8 cellular contexts compared by ENCODE assay signal in the genomic region with DNA sequence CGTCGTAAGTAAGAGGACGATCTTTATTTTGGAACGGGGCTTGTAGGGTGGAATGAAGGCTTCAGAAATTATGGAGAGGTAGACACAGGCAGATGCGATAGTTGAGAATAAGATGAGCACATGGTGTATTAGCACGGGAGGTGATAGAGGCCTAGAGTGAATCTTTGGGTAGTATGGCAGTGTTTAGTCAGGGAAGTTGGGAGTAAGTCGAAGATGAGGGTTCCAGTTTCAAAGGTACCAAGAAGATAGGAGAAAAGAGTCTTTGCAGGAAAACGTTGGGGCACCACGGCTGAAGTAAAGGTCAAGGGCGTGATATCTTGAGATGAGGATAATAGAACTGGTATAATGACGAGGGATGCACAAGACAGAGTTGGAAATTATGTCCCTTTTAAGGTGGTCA. TPM values are rescaled to one million over a fixed set of nuclear protein-coding genes. Genes with fewer than 3 reads are reported as not detected.
A peak's percentile ranks its signal among the peaks of the same experiment; 100 is the strongest.
DNase-seq lines count a peak whose midpoint lies in the region; ATAC-seq and TF ChIP-seq lines count a peak whose summit lies in the region.

No MANE protein-coding gene starts in this region.

- H3K9me3 Mint-ChIP-seq in progenitor cell of endocrine pancreas (ENCODE audit: low read depth) = no peaks in the 10 kb centered on the region

- H3K4me1 Mint-ChIP-seq in progenitor cell of endocrine pancreas (ENCODE audit: low read depth) = peaks cover 19% of the 10 kb centered on the region

- H3K27ac Mint-ChIP-seq in progenitor cell of endocrine pancreas = peak overlapping the region; percentile 99

- peaks cover 8% of the 10 kb centered on the region for H3K27me3 Mint-ChIP-seq in progenitor cell of endocrine pancreas

- DNase-seq in GM12864 (ENCODE audit: low read depth) (no peak), OCI-M1 (lab: John Stamatoyannopoulos, UW) (peak; percentile 47), erythroblast (lab: John Stamatoyannopoulos, UW) (peak; percentile 63 to 74), progenitor cell of endocrine pancreas (ENCODE audit: low spot score, unreplicated experiment) (no peak), SHP77 treated with DMSO at 0.1 percent for 48 hours (lab: John Stamatoyannopoulos, UW) (no peak), NCI-H2107 treated with DMSO at 0.1 percent for 48 hours (lab: John Stamatoyannopoulos, UW; ENCODE audit: unreplicated experiment) (no peak)

- no peak for TF ChIP-seq CTCF in GM12864 (IDR thresholded peaks at IDR 0.05; ENCODE audit: low read depth, low read length, missing control alignments)
- no peak for TF ChIP-seq CTCF in progenitor cell of endocrine pancreas (IDR thresholded peaks at IDR 0.05; ENCODE audit: unreplicated experiment)

- peak overlapping the region; percentile 100 for H3K4me3 Mint-ChIP-seq in progenitor cell of endocrine pancreas (ENCODE audit: low read depth)

- H3K36me3 Mint-ChIP-seq in progenitor cell of endocrine pancreas (ENCODE audit: insufficient read depth) = peaks cover 9% of the 10 kb centered on the region

- TF ChIP-seq POLR2A in erythroblast (IDR thresholded peaks at IDR 0.05; ENCODE audit: low read length) = no peak

- H3K4me3 ChIP-seq in GM12864 (ENCODE audit: low read depth, low read length) = peak overlapping the region; percentile 71

- no peak for ATAC-seq in HG02885 (IDR thresholded peaks at IDR 0.05; ENCODE audit: poor library complexity, unreplicated experiment)
- ATAC-seq in GM21423 (IDR thresholded peaks at IDR 0.05; ENCODE audit: unreplicated experiment) = no peak

RNA-seq across cellular contexts. Expression of a gene that starts 0.7 kb away (rescaled TPM):
- 61.5 and 74.8 TPM in 2 replicates for total RNA-seq in progenitor cell of endocrine pancreas

Comparison
In these comparisons a context has a peak if more than half of its experiments do, and no peak if none do; other contexts are left out.
1. DNase-seq: peak in OCI-M1 (single experiment) and erythroblast (2 of 2); none in GM12864 (single experiment), progenitor cell of endocrine pancreas (single experiment), SHP77 treated with DMSO at 0.1 percent for 48 hours (single experiment) and NCI-H2107 treated with DMSO at 0.1 percent for 48 hours (single experiment).